Comparison of ENCODE assay signal across 8 cellular contexts in genomic region chrX:88613338-88613737, GRCh38.
DNase-seq lines count a peak whose midpoint lies in the region; ATAC-seq and TF ChIP-seq lines count a peak whose summit lies in the region.

No MANE protein-coding gene starts in this region.

- DNase-seq in heart left ventricle = no peak
- no peak for DNase-seq in right cardiac atrium
- no peak for DNase-seq in Panc1 (ENCODE audit: low read depth, low spot score)
- DNase-seq in hepatocyte (ENCODE audit: low spot score) = peak; percentile 74
- no peak for DNase-seq in uterus
- no peak for DNase-seq in activated CD4-positive, alpha-beta T cell treated with anti-CD3 and anti-CD28 coated beads, Interleukin-2, amount 10 ng/mL, durations not matched to agents 7 days and 5 days
- DNase-seq in esophagus squamous epithelium (lab: John Stamatoyannopoulos, UW) = no peak

- no peaks in the 10 kb centered on the region for H3K9me3 Mint-ChIP-seq in activated CD4-positive, alpha-beta T cell treated with anti-CD3 and anti-CD28 coated beads, Interleukin-2, amount 10 ng/mL, durations not matched to agents 7 days and 5 days

- H3K4me3 ChIP-seq in heart left ventricle = peak overlapping the region in 1 of 12 donors; percentile 26
- H3K4me3 ChIP-seq in right cardiac atrium (ENCODE audit: low read length) = no peak overlapping the region
- peak overlapping the region in 1 of 2 experiments; percentile 32; a peak in 2 of 4 replicates for H3K4me3 ChIP-seq in Panc1 (ENCODE audit: low read depth in 2 of 2, low read length in 2 of 2)
- peak overlapping the region; percentile 11 for H3K4me3 ChIP-seq in hepatocyte
- H3K4me3 ChIP-seq in uterus = no peak overlapping the region
- no peak overlapping the region for H3K4me3 ChIP-seq in esophagus squamous epithelium

- TF ChIP-seq CTCF in heart left ventricle (IDR thresholded peaks at IDR 0.05) (peak in 8 of 12 donors; percentile 10 to 42 (median 36)), Panc1 (IDR thresholded peaks at IDR 0.05) (peak; percentile 53; the same call in 1 of the 2 replicates), hepatocyte (IDR thresholded peaks at IDR 0.05; ENCODE audit: poor library complexity) (peak; percentile 86), uterus (IDR thresholded peaks at IDR 0.05) (peak in 3 of 4 experiments; percentile 8 to 25 (median 20)), esophagus squamous epithelium (IDR thresholded peaks at IDR 0.05) (no peak)

- peak overlapping the region; percentile 13 for H2AFZ ChIP-seq in hepatocyte

- H3K79me2 ChIP-seq in hepatocyte = peaks cover 13% of the 10 kb centered on the region

- H3K4me3 Mint-ChIP-seq in activated CD4-positive, alpha-beta T cell treated with anti-CD3 and anti-CD28 coated beads, Interleukin-2, amount 10 ng/mL, durations not matched to agents 7 days and 5 days = no peak overlapping the region

- BruUV-seq in Panc1 (replicated peaks; lab: Mats Ljungman, UMichigan) = no TSS peak

- ATAC-seq in heart left ventricle (no peak), right cardiac atrium (no peak), Panc1 (peak; percentile 70; the same call in 1 of the 2 replicates), HG02885 (IDR thresholded peaks at IDR 0.05; ENCODE audit: poor library complexity, unreplicated experiment) (no peak)

- in situ Hi-C loops in Panc1 (cut with HindIII; ENCODE audit: low pct_unique_long_range_greater_than_20kb, low sequenced_read_pairs) = no loop called here

- H3K27me3 ChIP-seq in heart left ventricle = no peaks in the 10 kb centered on the region
- no peaks in the 10 kb centered on the region for H3K27me3 ChIP-seq in right cardiac atrium (ENCODE audit: control insufficient read depth, insufficient read depth)
- H3K27me3 ChIP-seq in Panc1 (ENCODE audit: control insufficient read depth, insufficient read depth, low read length) = no peaks in the 10 kb centered on the region
- no peaks in the 10 kb centered on the region for H3K27me3 ChIP-seq in hepatocyte
- H3K27me3 ChIP-seq in uterus = no peaks in the 10 kb centered on the region
- no peaks in the 10 kb centered on the region for H3K27me3 ChIP-seq in esophagus squamous epithelium

- no peaks in the 10 kb centered on the region for H3K36me3 Mint-ChIP-seq in activated CD4-positive, alpha-beta T cell treated with anti-CD3 and anti-CD28 coated beads, Interleukin-2, amount 10 ng/mL, durations not matched to agents 7 days and 5 days (ENCODE audit: low read depth)

- H3K27me3 Mint-ChIP-seq in activated CD4-positive, alpha-beta T cell treated with anti-CD3 and anti-CD28 coated beads, Interleukin-2, amount 10 ng/mL, durations not matched to agents 7 days and 5 days = no peaks in the 10 kb centered on the region

- TF ChIP-seq POLR2A in heart left ventricle (IDR thresholded peaks at IDR 0.05) = no peak
- no peak for TF ChIP-seq POLR2A in uterus (IDR thresholded peaks at IDR 0.05)
- no peak for TF ChIP-seq POLR2A in esophagus squamous epithelium (IDR thresholded peaks at IDR 0.05)

- POLR2A ChIA-PET in Panc1 (lab: Charles Lee) = no interaction called here
- POLR2A ChIA-PET in activated CD4-positive, alpha-beta T cell treated with anti-CD3 and anti-CD28 coated beads, Interleukin-2, amount 10 ng/mL, durations not matched to agents 7 days and 5 days (lab: Charles Lee) = no interaction called here

- H3K4me1 ChIP-seq in heart left ventricle = no peaks in the 10 kb centered on the region
- H3K4me1 ChIP-seq in right cardiac atrium (ENCODE audit: control insufficient read depth, insufficient read depth, low read length) = no peaks in the 10 kb centered on the region
- no peaks in the 10 kb centered on the region for H3K4me1 ChIP-seq in Panc1 (ENCODE audit: control insufficient read depth, insufficient read depth, low read length)
- no peaks in the 10 kb centered on the region for H3K4me1 ChIP-seq in hepatocyte (ENCODE audit: insufficient read depth)
- H3K4me1 ChIP-seq in uterus = no peaks in the 10 kb centered on the region
- H3K4me1 ChIP-seq in esophagus squamous epithelium = no peaks in the 10 kb centered on the region

- H3K27ac ChIP-seq in heart left ventricle (no peak overlapping the region), right cardiac atrium (ENCODE audit: low read length) (no peak overlapping the region), Panc1 (ENCODE audit: low read length) (no peak overlapping the region), hepatocyte (peak overlapping the region; percentile 70), uterus (no peak overlapping the region), esophagus squamous epithelium (no peak overlapping the region)

- CTCF ChIA-PET in Panc1 (lab: Charles Lee) = interaction anchor here (0.6 kb wide), 1 partner anchor 915 kb away, joined by 3 read pairs; no protein-coding TSS in a partner anchor
- CTCF ChIA-PET in activated CD4-positive, alpha-beta T cell treated with anti-CD3 and anti-CD28 coated beads, Interleukin-2, amount 10 ng/mL, durations not matched to agents 7 days and 5 days (lab: Charles Lee) = no interaction called here

- H3K4me2 ChIP-seq in hepatocyte = peak overlapping the region; percentile 70

- no peaks in the 10 kb centered on the region for H4K20me1 ChIP-seq in hepatocyte (ENCODE audit: insufficient read depth, poor library complexity, severe bottlenecking)

- H3K36me3 ChIP-seq in heart left ventricle (no peaks in the 10 kb centered on the region), Panc1 (ENCODE audit: control insufficient read depth, insufficient read depth, low read length) (no peaks in the 10 kb centered on the region), hepatocyte (replicated peaks; ENCODE audit: insufficient read depth, low read depth) (no peaks in the 10 kb centered on the region), uterus (no peaks in the 10 kb centered on the region), esophagus squamous epithelium (no peaks in the 10 kb centered on the region)

- H3K9me2 ChIP-seq in hepatocyte (replicated peaks; ENCODE audit: insufficient read depth) = no peaks in the 10 kb centered on the region

- no peak overlapping the region for H3K27ac Mint-ChIP-seq in activated CD4-positive, alpha-beta T cell treated with anti-CD3 and anti-CD28 coated beads, Interleukin-2, amount 10 ng/mL, durations not matched to agents 7 days and 5 days

- intact Hi-C loops in heart left ventricle (cut with DNase I) = loop anchor here in 1 of 10 donors (5.0 kb wide), 1 partner anchor 916 kb away; no protein-coding TSS in a partner anchor
- intact Hi-C loops in right cardiac atrium (cut with DNase I) = no loop called here
- intact Hi-C loops in Panc1 (cut with micrococcal nuclease; ENCODE audit: unreplicated experiment) = loop anchor here (2.0 kb wide), 2 partner anchors 189 to 477 kb away; no protein-coding TSS in a partner anchor
- intact Hi-C loops in uterus (cut with DNase I; ENCODE audit: low total_unique reads) = no loop called here
- intact Hi-C loops in esophagus squamous epithelium (cut with DNase I) = no loop called here

- no peaks in the 10 kb centered on the region for H3K4me1 Mint-ChIP-seq in activated CD4-positive, alpha-beta T cell treated with anti-CD3 and anti-CD28 coated beads, Interleukin-2, amount 10 ng/mL, durations not matched to agents 7 days and 5 days

- H3K9me3 ChIP-seq in heart left ventricle (no peaks in the 10 kb centered on the region), right cardiac atrium (ENCODE audit: control insufficient read depth, low read length) (no peaks in the 10 kb centered on the region), Panc1 (ENCODE audit: control insufficient read depth, insufficient read depth, low read depth, low read length) (no peaks in the 10 kb centered on the region), hepatocyte (ENCODE audit: low read depth) (no peaks in the 10 kb centered on the region), uterus (no peaks in the 10 kb centered on the region), esophagus squamous epithelium (no peaks in the 10 kb centered on the region)

Comparison
In these comparisons a context has a peak if more than half of its experiments do, and no peak if none do; other contexts are left out.
1. CTCF ChIP-seq: peak in heart left ventricle (8 of 12), Panc1 (single experiment), hepatocyte (single experiment) and uterus (3 of 4); none in esophagus squamous epithelium (0 of 6).